ENCODE assay signal across 12 cellular contexts in genomic region chr7:73870041-73870492, GRCh38. TPM values are rescaled to one million over a fixed set of nuclear protein-coding genes. Genes with fewer than 3 reads are reported as not detected.
DNase-seq lines count a peak whose midpoint lies in the region; ATAC-seq and TF ChIP-seq lines count a peak whose summit lies in the region.
"Had no signal": no experiment of that assay in that cellular context is flagged by ENCODE, and none has a peak within 500 bp of the region (broad histone marks: within the 10 kb centered on the region; RNA-seq: fewer than 3 reads in every experiment).

No MANE protein-coding gene starts in this region.

- no peak overlapping the region for H2AFZ ChIP-seq in GM23248

- CTCF ChIA-PET in A673 (lab: Charles Lee): interaction anchor here (0.6 kb wide), 1 partner anchor 203 kb away, joined by 9 read pairs; no protein-coding TSS in a partner anchor

- H3K79me2 ChIP-seq in GM23248 (ENCODE audit: insufficient read depth): no peaks in the 10 kb centered on the region

- intact Hi-C loops in A673 (cut with micrococcal nuclease; ENCODE audit: unreplicated experiment): no loop called here

- no peaks in the 10 kb centered on the region for H3K27me3 ChIP-seq in GM23248 (replicated peaks; ENCODE audit: insufficient read depth)
- H3K27me3 ChIP-seq in A673 (replicated peaks; ENCODE audit: insufficient read depth, low read depth, low read length, poor library complexity): no peaks in the 10 kb centered on the region

- H3K9ac ChIP-seq in GM23248: no peak overlapping the region

- no peak overlapping the region for H3K27ac ChIP-seq in GM23248
- no peak overlapping the region for H3K27ac ChIP-seq in A673 (ENCODE audit: low read depth, low read length, poor library complexity, severe bottlenecking)

- no peak for TF ChIP-seq CTCF in A673 (conservative IDR thresholded peaks at IDR 0.05; ENCODE audit: low read depth, low read length)

- no peak overlapping the region for H3K4me3 ChIP-seq in GM23248
- H3K4me3 ChIP-seq in A673 (ENCODE audit: low read depth, low read length, poor library complexity, severe bottlenecking): no peak overlapping the region
- H3K4me3 ChIP-seq: lung had no signal

- no peaks in the 10 kb centered on the region for H4K20me1 ChIP-seq in GM23248 (ENCODE audit: insufficient read depth)

- DNase-seq in RPMI8226: peak; percentile 54
- peak; percentile 12 for DNase-seq in glomerular visceral epithelial cell (ENCODE audit: extremely low spot score)
- DNase-seq in retina: peak; percentile 91
- DNase-seq in GM23248: no peak
- no peak for DNase-seq in A673 (ENCODE audit: low spot score)
- DNase-seq: effector CD8-positive, alpha-beta T cell; GDM1; NCI-H187 treated with DMSO at 0.1 percent for 48 hours; SW 1271 had no signal

- 51 to 52% methylated on average over 15 of the region's 15 CpGs for WGBS in GM23248 (ENCODE audit: low coverage in 1 of 2, low lambda C conversion rate in 2 of 2, missing lambda C conversion rate in 2 of 2), 2 experiments

- no peak for ATAC-seq in HG02884 (IDR thresholded peaks at IDR 0.05; ENCODE audit: unreplicated experiment)
- ATAC-seq: stimulated activated memory B cell treated with anti-CD40 and anti-IgM and Interleukin-4, amounts not matched to agents 10 μg/mL and 1 μg/mL and 100 μg/mL, for 72 hours had no signal

- no peaks in the 10 kb centered on the region for H3K4me1 ChIP-seq in GM23248 (ENCODE audit: insufficient read depth)
- H3K4me1 ChIP-seq in A673 (ENCODE audit: insufficient read depth, low read length, poor library complexity, severe bottlenecking): peaks cover 4% of the 10 kb centered on the region

- no peak overlapping the region for H3K4me2 ChIP-seq in GM23248 (ENCODE audit: unreplicated experiment)

- H3F3A ChIP-seq in GM23248 (ENCODE audit: insufficient read depth): 0 out of 2 replicates have a peak, but pooled peaks cover 4% of the 10 kb centered on the region

- H3K36me3 ChIP-seq in GM23248 (ENCODE audit: low read depth) (no peaks in the 10 kb centered on the region), A673 (ENCODE audit: insufficient read depth, low read length, poor library complexity, severe bottlenecking) (no peaks in the 10 kb centered on the region)

- no peaks in the 10 kb centered on the region for H3K9me2 ChIP-seq in GM23248 (ENCODE audit: insufficient read depth)

- no TSS peak for BruUV-seq in A673 (replicated peaks; lab: Mats Ljungman, UMichigan)

- H3K9me3 ChIP-seq in GM23248 (ENCODE audit: low read depth) (no peaks in the 10 kb centered on the region), A673 (ENCODE audit: low read depth, low read length, poor library complexity, severe bottlenecking) (no peaks in the 10 kb centered on the region)

- in situ Hi-C loops in GM23248 (cut with MboI): loop anchor here (10.0 to 25.0 kb wide), 3 partner anchors 155 to 517 kb away; partner anchors contain the start of genes ELN and MLXIPL

- POLR2A ChIA-PET in A673 (lab: Charles Lee; ENCODE audit: low non-redundant PET): no interaction called here

RNA-seq across cellular contexts. Expression of gene TMEM270, which starts 9.1 kb away (rescaled TPM):
- not detected in 2 replicates for total RNA-seq in GM23248 (2014; rRNA removed; shearing (Covaris generic))
- not detected in 2 replicates for polyA plus RNA-seq in GM23248 (2016; fragmentation: Nextera tagmentation; extraction: Ambion mirVana)
- total RNA-seq in A673 (2021): not detected in 2 replicates

RNA-seq across cellular contexts. Expression of gene METTL27, which starts 27.8 kb away (rescaled TPM):
- total RNA-seq in GM23248 (2014; rRNA removed; shearing (Covaris generic)): 3.5 and 5.3 TPM in 2 replicates
- 6.0 and 6.5 TPM in 2 replicates for polyA plus RNA-seq in GM23248 (2016; fragmentation: Nextera tagmentation; extraction: Ambion mirVana)
- total RNA-seq in A673 (2021): 0.85 TPM in 1 of 2 replicates, not detected in the other

RNA-seq across cellular contexts. Expression of gene CLDN4, which starts 39.3 kb away (rescaled TPM):
- not detected in 2 replicates for total RNA-seq in GM23248 (2014; rRNA removed; shearing (Covaris generic))
- polyA plus RNA-seq in GM23248 (2016; fragmentation: Nextera tagmentation; extraction: Ambion mirVana): 0.06 and 0.10 TPM in 2 replicates
- total RNA-seq in A673 (2021): 0.11 and 0.17 TPM in 2 replicates

Comparison
In these comparisons a context has a peak if more than half of its experiments do, and no peak if none do; other contexts are left out.
1. DNase-seq: peak in RPMI8226 (single experiment), glomerular visceral epithelial cell (single experiment) and retina (single experiment); none in GM23248 (single experiment) and A673 (single experiment).